In genomic region chr19:15253513-15253912, GRCh38 we compare ENCODE assay signal across 22 cellular contexts. TPM values are rescaled to one million over a fixed set of nuclear protein-coding genes. Genes with fewer than 3 reads are reported as not detected.
A peak's percentile ranks its signal among the peaks of the same experiment; 100 is the strongest.
DNase-seq lines count a peak whose midpoint lies in the region; ATAC-seq and TF ChIP-seq lines count a peak whose summit lies in the region.
"Had no signal": no experiment of that assay in that cellular context is flagged by ENCODE, and none has a peak within 500 bp of the region (broad histone marks: within the 10 kb centered on the region; RNA-seq: fewer than 3 reads in every experiment).

No MANE protein-coding gene starts in this region.

- H3K4me1 ChIP-seq in lower lobe of right lung: peaks cover 50% of the 10 kb centered on the region

- peak overlapping the region; percentile 76 for H3K27ac ChIP-seq in lower lobe of right lung
- H3K27ac ChIP-seq: epithelial cell of prostate, neutrophil had no signal

- no peaks in the 10 kb centered on the region for H3K9me3 Mint-ChIP-seq in brain
- H3K9me3 Mint-ChIP-seq in stimulated activated naive B cell treated with anti-CD40 and anti-IgM and Interleukin-4, amounts not matched to agents 10 μg/mL and 1 μg/mL and 100 μg/mL, for 72 hours: no peaks in the 10 kb centered on the region
- no peaks in the 10 kb centered on the region for H3K9me3 Mint-ChIP-seq in activated CD4-positive, alpha-beta T cell treated with anti-CD3 and anti-CD28 coated beads for 36 hours (ENCODE audit: low read depth)
- H3K9me3 Mint-ChIP-seq: mesothelial cell of epicardium had no signal

- peaks cover 56% of the 10 kb centered on the region for H3K4me1 Mint-ChIP-seq in brain
- H3K4me1 Mint-ChIP-seq in stimulated activated naive B cell treated with anti-CD40 and anti-IgM and Interleukin-4, amounts not matched to agents 10 μg/mL and 1 μg/mL and 100 μg/mL, for 72 hours: peaks cover 32 to 63% of the 10 kb centered on the region in 2 donors
- H3K4me1 Mint-ChIP-seq in activated CD4-positive, alpha-beta T cell treated with anti-CD3 and anti-CD28 coated beads for 36 hours: no peaks in the 10 kb centered on the region

- in situ Hi-C loops in Caki2 (cut with HindIII; ENCODE audit: low pct_unique_long_range_greater_than_20kb, low sequenced_read_pairs): no loop called here

- H3K4me3 ChIP-seq in lower lobe of right lung: no peak overlapping the region

- no peak for ATAC-seq in lower lobe of right lung
- ATAC-seq in stimulated activated naive B cell treated with anti-CD40 and anti-IgM and Interleukin-4, amounts not matched to agents 10 μg/mL and 1 μg/mL and 100 μg/mL, for 72 hours (replicated peaks): peak; percentile 53 to 67
- no peak for ATAC-seq in HG02938 (IDR thresholded peaks at IDR 0.05; ENCODE audit: unreplicated experiment)
- no peak for ATAC-seq in activated CD4-positive, alpha-beta T cell treated with anti-CD3 and anti-CD28 coated beads for 36 hours

- peak overlapping the region in 4 of 5 experiments; percentile 38 to 96 (median 92) for H3K27ac Mint-ChIP-seq in brain
- H3K27ac Mint-ChIP-seq in stimulated activated naive B cell treated with anti-CD40 and anti-IgM and Interleukin-4, amounts not matched to agents 10 μg/mL and 1 μg/mL and 100 μg/mL, for 72 hours: peak overlapping the region; percentile 84
- no peak overlapping the region for H3K27ac Mint-ChIP-seq in activated CD4-positive, alpha-beta T cell treated with anti-CD3 and anti-CD28 coated beads for 36 hours
- H3K27ac Mint-ChIP-seq: mesothelial cell of epicardium had no signal

- POLR2A ChIA-PET in activated CD4-positive, alpha-beta T cell treated with anti-CD3 and anti-CD28 coated beads for 36 hours (lab: Charles Lee): no interaction called here

- peaks cover 89% of the 10 kb centered on the region for H3K36me3 ChIP-seq in lower lobe of right lung

- CTCF ChIA-PET in activated CD4-positive, alpha-beta T cell treated with anti-CD3 and anti-CD28 coated beads for 36 hours (lab: Charles Lee): interaction anchor here (0.8 kb wide), 1 partner anchor 162 kb away, joined by 3 read pairs; no protein-coding TSS in a partner anchor

- no peaks in the 10 kb centered on the region for H3K9me3 ChIP-seq in lower lobe of right lung
- H3K9me3 ChIP-seq: Caco-2, neutrophil had no signal

- no peak overlapping the region for H3K4me3 Mint-ChIP-seq in brain
- H3K4me3 Mint-ChIP-seq in stimulated activated naive B cell treated with anti-CD40 and anti-IgM and Interleukin-4, amounts not matched to agents 10 μg/mL and 1 μg/mL and 100 μg/mL, for 72 hours: no peak overlapping the region
- H3K4me3 Mint-ChIP-seq in activated CD4-positive, alpha-beta T cell treated with anti-CD3 and anti-CD28 coated beads for 36 hours: no peak overlapping the region
- H3K4me3 Mint-ChIP-seq: mesothelial cell of epicardium had no signal

- TF ChIP-seq CTCF in brain (conservative IDR thresholded peaks at IDR 0.05): no peak
- TF ChIP-seq CTCF in lower lobe of right lung (IDR thresholded peaks at IDR 0.05): no peak

- no peaks in the 10 kb centered on the region for H3K27me3 ChIP-seq in lower lobe of right lung (ENCODE audit: low read depth)
- H3K27me3 ChIP-seq: neutrophil had no signal

- H3K27me3 Mint-ChIP-seq in brain: peaks cover 3% of the 10 kb centered on the region
- no peaks in the 10 kb centered on the region for H3K27me3 Mint-ChIP-seq in stimulated activated naive B cell treated with anti-CD40 and anti-IgM and Interleukin-4, amounts not matched to agents 10 μg/mL and 1 μg/mL and 100 μg/mL, for 72 hours
- H3K27me3 Mint-ChIP-seq in activated CD4-positive, alpha-beta T cell treated with anti-CD3 and anti-CD28 coated beads for 36 hours: no peaks in the 10 kb centered on the region

- DNase-seq in Caki2 (ENCODE audit: low read depth) (peak; percentile 47), lower lobe of right lung (no peak)
- no peak for DNase-seq in stimulated activated naive B cell treated with anti-CD40 and anti-IgM and Interleukin-4, amounts not matched to agents 10 μg/mL and 1 μg/mL and 100 μg/mL, for 72 hours
- DNase-seq in activated naive CD4-positive, alpha-beta T cell (lab: John Stamatoyannopoulos, UW): no peak
- DNase-seq in activated CD4-positive, alpha-beta T cell treated with anti-CD3 and anti-CD28 coated beads for 36 hours: no peak
- no peak for DNase-seq in activated CD4-positive, alpha-beta T cell treated with anti-CD3 and anti-CD28 coated beads for 48 hours
- DNase-seq: anterior cingulate cortex, Caco-2, GOT3, head of caudate nucleus, islet precursor cell, Kasumi-1, NCI-H1436, NCI-H226, SHP77 had no signal

- H3K36me3 Mint-ChIP-seq in brain: peaks cover 63% of the 10 kb centered on the region
- H3K36me3 Mint-ChIP-seq in stimulated activated naive B cell treated with anti-CD40 and anti-IgM and Interleukin-4, amounts not matched to agents 10 μg/mL and 1 μg/mL and 100 μg/mL, for 72 hours: peaks cover 47 to 64% of the 10 kb centered on the region in 2 donors
- H3K36me3 Mint-ChIP-seq in activated CD4-positive, alpha-beta T cell treated with anti-CD3 and anti-CD28 coated beads for 36 hours (ENCODE audit: low read depth): peaks cover 56% of the 10 kb centered on the region

- intact Hi-C loops in lower lobe of right lung (cut with DNase I): no loop called here
- intact Hi-C loops in activated CD4-positive, alpha-beta T cell treated with anti-CD3 and anti-CD28 coated beads for 36 hours (cut with DNase I, micrococcal nuclease): no loop called here

RNA-seq across cellular contexts. Expression of gene EPHX3, which starts 21.3 kb away (rescaled TPM):
- not detected in 2 replicates for total RNA-seq in Caki2 (2014; rRNA removed; shearing (Covaris generic); ENCODE audit: low replicate concordance)
- not detected for polyA plus RNA-seq in brain (ENCODE audit: insufficient read depth, low read depth, low replicate concordance)
- 2.3 TPM for total RNA-seq in lower lobe of right lung
- total RNA-seq in activated CD4-positive, alpha-beta T cell treated with anti-CD3 and anti-CD28 coated beads for 36 hours: under 1 TPM in 1 of 2 experiments, not detected in 1; 0.09 TPM
- total RNA-seq: T-helper 1 cell treated with Interleukin-12 subunit alpha and Interleukin-12 subunit beta and Interleukin-4 antibody, amounts not matched to agents 30 ng/mL and 1 ng/mL, for 36 hours had no signal

RNA-seq across cellular contexts. Expression of gene NOTCH3, which starts 52.7 kb away (rescaled TPM):
- 0.14 and 0.38 TPM in 2 replicates for total RNA-seq in Caki2 (2014; rRNA removed; shearing (Covaris generic); ENCODE audit: low replicate concordance)
- polyA plus RNA-seq in brain (ENCODE audit: insufficient read depth, low read depth, low replicate concordance): 23.1 TPM
- 52.7 TPM for total RNA-seq in lower lobe of right lung
- total RNA-seq in activated CD4-positive, alpha-beta T cell treated with anti-CD3 and anti-CD28 coated beads for 36 hours: under 1 TPM; 0.02 to 0.25 TPM
- total RNA-seq: activated CD8-positive, alpha-beta memory T cell treated with anti-CD3 and anti-CD28 coated beads for 36 hours; T-helper 1 cell treated with Interleukin-12 subunit alpha and Interleukin-12 subunit beta and Interleukin-4 antibody, amounts not matched to agents 30 ng/mL and 1 ng/mL, for 36 hours had no signal

Comparison
In these comparisons a context has a peak if more than half of its experiments do, and no peak if none do; other contexts are left out.
1. ATAC-seq: peak in stimulated activated naive B cell treated with anti-CD40 and anti-IgM and Interleukin-4, amounts not matched to agents 10 μg/mL and 1 μg/mL and 100 μg/mL, for 72 hours (2 of 2); none in lower lobe of right lung (0 of 2), HG02938 (single experiment) and activated CD4-positive, alpha-beta T cell treated with anti-CD3 and anti-CD28 coated beads for 36 hours (single experiment).
2. RNA of gene NOTCH3, which starts 52.7 kb away (total RNA-seq): 52.7 TPM in lower lobe of right lung (single experiment); 0.02 to 0.25 TPM in activated CD4-positive, alpha-beta T cell treated with anti-CD3 and anti-CD28 coated beads for 36 hours and 0.14 to 0.38 TPM in Caki2; every median in the first group is over 10 times any median in the second.